21 cellular contexts compared by ENCODE assay signal in genomic region chr7:26224359-26224758, GRCh38. TPM values are rescaled to one million over a fixed set of nuclear protein-coding genes. Genes with fewer than 3 reads are reported as not detected.
DNase-seq lines count a peak whose midpoint lies in the region; ATAC-seq, FAIRE-seq and TF ChIP-seq lines count a peak whose summit lies in the region.
"Had no signal": no experiment of that assay in that cellular context is flagged by ENCODE, and none has a peak within 500 bp of the region (broad histone marks: within the 10 kb centered on the region; RNA-seq: fewer than 3 reads in every experiment).

No MANE protein-coding gene starts in this region.

- H3K27me3 ChIP-seq in K562 (ENCODE audit: control insufficient read depth in 2 of 2, insufficient read depth in 2 of 2, low read length in 2 of 2): no peaks in the 10 kb centered on the region
- H3K27me3 ChIP-seq: BLaER1 treated with 17β-estradiol and CSF1 and Interleukin-3, amounts not matched to agents 10 nM and 100 nM had no signal

- H3K36me3 ChIP-seq in K562 (ENCODE audit: control insufficient read depth, insufficient read depth, low read length): no peaks in the 10 kb centered on the region
- H3K36me3 ChIP-seq: BLaER1 treated with 17β-estradiol and CSF1 and Interleukin-3, amounts not matched to agents 10 nM and 100 nM had no signal

- ATAC-seq in WTC11 (no peak), K562 (peak; percentile 28; the same call in 2 of the 3 replicates)
- ATAC-seq: A549; CD8-positive, alpha-beta T cell had no signal

- H3K36me3 Mint-ChIP-seq in WTC11: no peaks in the 10 kb centered on the region; the same call in 1 of the 2 replicates
- H3K36me3 Mint-ChIP-seq: CD8-positive, alpha-beta T cell had no signal

- no peaks in the 10 kb centered on the region; the same call in 1 of the 2 replicates for H3K27me3 Mint-ChIP-seq in WTC11 (ENCODE audit: low read depth)

- peak overlapping the region; percentile 19; the same call in 1 of the 2 replicates for H2AFZ ChIP-seq in K562 (ENCODE audit: low read depth, low read length)

- intact Hi-C loops in K562 (cut with micrococcal nuclease): no loop called here

- no peaks in the 10 kb centered on the region for H3K79me2 ChIP-seq in K562 (ENCODE audit: control insufficient read depth, insufficient read depth, low read length)

- TF ChIP-seq CTCF in WTC11 (IDR thresholded peaks at IDR 0.05) (no peak), K562 (IDR thresholded peaks at IDR 0.05 in 2 of 3, conservative IDR thresholded peaks at IDR 0.05 in 1 of 3; ENCODE audit: insufficient read depth in 2 of 3, low read depth in 1 of 3, low read length in 3 of 3) (no peak)

- CTCF ChIA-PET in WTC11 (lab: Charles Lee) (no interaction called here), K562 (lab: Yijun Ruan, JAX; ENCODE audit: low intra/inter-chr PET ratio) (no interaction called here)

- TF ChIP-seq EP300 in K562 (IDR thresholded peaks at IDR 0.05; ENCODE audit: low read length): no peak

- no peaks in the 10 kb centered on the region; a peak in 2 of 5 replicates for H3K4me1 ChIP-seq in K562 (replicated peaks in 1 of 2; ENCODE audit: control insufficient read depth in 2 of 2, insufficient read depth in 2 of 2, low read length in 2 of 2)
- H3K4me1 ChIP-seq: A549; BLaER1 treated with 17β-estradiol and CSF1 and Interleukin-3, amounts not matched to agents 10 nM and 100 nM; Caco-2 had no signal

- TF ChIP-seq POLR2A in K562 (conservative IDR thresholded peaks at IDR 0.05): no peak

- no peaks in the 10 kb centered on the region for H3K9me3 ChIP-seq in K562 (replicated peaks; ENCODE audit: control insufficient read depth, insufficient read depth, low read depth, low read length)
- H3K9me3 ChIP-seq: A549, Caco-2 had no signal

- in situ Hi-C loops in K562 (cut with MboI): no loop called here

- POLR2A ChIA-PET in WTC11 (lab: Charles Lee) (no interaction called here), K562 (lab: Yijun Ruan, JAX) (interaction anchor here (1.1 to 1.4 kb wide), 2 partner anchors 10 kb away, joined by 4 to 7 read pairs; no protein-coding TSS in a partner anchor)

- H3K9ac ChIP-seq in K562 (ENCODE audit: insufficient read depth in 1 of 2, low read depth in 2 of 2, low read length in 2 of 2): no peak overlapping the region
- H3K9ac ChIP-seq: BLaER1 treated with 17β-estradiol and CSF1 and Interleukin-3, amounts not matched to agents 10 nM and 100 nM had no signal

- H3K4me1 Mint-ChIP-seq in WTC11: no peaks in the 10 kb centered on the region
- H3K4me1 Mint-ChIP-seq: B cell had no signal

- H3K4me3 Mint-ChIP-seq in WTC11: no peak overlapping the region
- H3K4me3 Mint-ChIP-seq: B cell; CD4-positive, alpha-beta T cell; CD8-positive, alpha-beta T cell had no signal

- DNase-seq in WTC11 (ENCODE audit: low spot score) (no peak), K562 (ENCODE audit: extremely low read depth in 1 of 4, low spot score in 3 of 4) (no peak), ecto neural progenitor cell (ENCODE audit: low spot score) (peak; percentile 15), SW 1271 (lab: John Stamatoyannopoulos, UW) (no peak), Kasumi-1 (lab: John Stamatoyannopoulos, UW) (no peak)
- DNase-seq: AML-193; Caco-2; Calu3; CD4-positive, alpha-beta T cell; CD8-positive, alpha-beta T cell; DMS79 treated with DMSO at 0.1 percent for 48 hours; GF-D8 had no signal

- FAIRE-seq in K562 (lab: Jason Lieb, UNC): no peak
- FAIRE-seq: A549, D721Med, G401.6, GM12891, GM19239 had no signal

- peaks cover 12% of the 10 kb centered on the region for H3K9me3 Mint-ChIP-seq in WTC11
- H3K9me3 Mint-ChIP-seq: CD4-positive, alpha-beta T cell; CD8-positive, alpha-beta T cell had no signal

- no peaks in the 10 kb centered on the region for H4K20me1 ChIP-seq in K562 (replicated peaks; ENCODE audit: control insufficient read depth, insufficient read depth, low read length)
- H4K20me1 ChIP-seq: BLaER1 treated with 17β-estradiol and CSF1 and Interleukin-3, amounts not matched to agents 10 nM and 100 nM had no signal

- no peak for TF ChIP-seq RAD21 in K562 (CRISPR knock-in tag; conservative IDR thresholded peaks at IDR 0.05 in 1 of 2, IDR thresholded peaks at IDR 0.05 in 1 of 2)

- H3K4me2 ChIP-seq in K562 (ENCODE audit: insufficient read depth, low read length): no peak overlapping the region
- H3K4me2 ChIP-seq: A549; BLaER1 treated with 17β-estradiol and CSF1 and Interleukin-3, amounts not matched to agents 10 nM and 100 nM had no signal

- no peak overlapping the region for H3K4me3 ChIP-seq in K562
- H3K4me3 ChIP-seq: A549; BLaER1 treated with 17β-estradiol and CSF1 and Interleukin-3, amounts not matched to agents 10 nM and 100 nM had no signal

- H3K27ac Mint-ChIP-seq in WTC11: no peak overlapping the region
- H3K27ac Mint-ChIP-seq: B cell; CD4-positive, alpha-beta T cell; CD8-positive, alpha-beta T cell had no signal

- H3K9me1 ChIP-seq in K562 (ENCODE audit: control insufficient read depth, insufficient read depth, low read length): no peaks in the 10 kb centered on the region

- WGBS in K562 (ENCODE audit: insufficient coverage, low coverage, missing lambda C conversion rate): 35% methylated on average over 5 of the region's 5 CpGs

- H3K27ac ChIP-seq in K562 (ENCODE audit: extremely low read depth, low read depth, low read length): no peak overlapping the region
- H3K27ac ChIP-seq: 22Rv1; A549; BLaER1 treated with 17β-estradiol and CSF1 and Interleukin-3, amounts not matched to agents 10 nM and 100 nM; C4-2B had no signal

- no TSS peak for BruUV-seq in K562 (replicated peaks; lab: Mats Ljungman, UMichigan)

TF ChIP-seq in WTC11, 78 proteins besides CTCF, POLR2A, EP300 and RAD21 (continues in another document):
- TF ChIP-seq ZNF671 (CRISPR knock-in tag; IDR thresholded peaks at IDR 0.05): no peak
- TF ChIP-seq, protein P1, sequence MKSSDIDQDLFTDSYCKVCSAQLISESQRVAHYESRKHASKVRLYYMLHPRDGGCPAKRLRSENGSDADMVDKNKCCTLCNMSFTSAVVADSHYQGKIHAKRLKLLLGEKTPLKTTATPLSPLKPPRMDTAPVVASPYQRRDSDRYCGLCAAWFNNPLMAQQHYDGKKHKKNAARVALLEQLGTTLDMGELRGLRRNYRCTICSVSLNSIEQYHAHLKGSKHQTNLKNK (CRISPR knock-in tag; IDR thresholded peaks at IDR 0.05): no peak

TF ChIP-seq in K562, 482 proteins besides CTCF, POLR2A, EP300 and RAD21:
- TF ChIP-seq ZNF121 (CRISPR knock-in tag; conservative IDR thresholded peaks at IDR 0.05): peak; percentile 68
- TF ChIP-seq, protein P2, sequence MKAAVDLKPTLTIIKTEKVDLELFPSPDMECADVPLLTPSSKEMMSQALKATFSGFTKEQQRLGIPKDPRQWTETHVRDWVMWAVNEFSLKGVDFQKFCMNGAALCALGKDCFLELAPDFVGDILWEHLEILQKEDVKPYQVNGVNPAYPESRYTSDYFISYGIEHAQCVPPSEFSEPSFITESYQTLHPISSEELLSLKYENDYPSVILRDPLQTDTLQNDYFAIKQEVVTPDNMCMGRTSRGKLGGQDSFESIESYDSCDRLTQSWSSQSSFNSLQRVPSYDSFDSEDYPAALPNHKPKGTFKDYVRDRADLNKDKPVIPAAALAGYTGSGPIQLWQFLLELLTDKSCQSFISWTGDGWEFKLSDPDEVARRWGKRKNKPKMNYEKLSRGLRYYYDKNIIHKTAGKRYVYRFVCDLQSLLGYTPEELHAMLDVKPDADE (conservative IDR thresholded peaks at IDR 0.05; ENCODE audit: control insufficient read depth, low read depth, low read length): no peak
TF ChIP-seq in K562: peak in this region for 1.

RNA-seq across cellular contexts. Expression of gene CBX3, which starts 22.8 kb away (rescaled TPM):
- total RNA-seq in WTC11 (2021): 204 to 232 TPM (median 213 TPM) in 3 replicates
- 99.0 and 229 TPM in 2 replicates for total RNA-seq in K562 (2011; cell fraction: chromatin; rRNA removed; ENCODE audit: low replicate concordance)
- 91.9 and 108 TPM in 2 replicates for total RNA-seq in K562 (2011; cell fraction: nucleolus; rRNA removed)
- 152 and 198 TPM in 2 replicates for total RNA-seq in K562 (2011; cell fraction: nucleoplasm; rRNA removed)
- total RNA-seq in K562 (2014; rRNA removed): 210 and 244 TPM in 2 replicates
- 413 and 480 TPM in 2 replicates for total RNA-seq in K562 (2014; rRNA removed; fragmentation: Illumina TruSeq; extraction: Trizol)
- 337 and 363 TPM in 2 replicates for total RNA-seq in K562 (2015; rRNA removed; fragmentation: Illumina TruSeq; extraction: Trizol)
- 253 and 256 TPM in 2 replicates for total RNA-seq in K562 (2021)
- 293 and 364 TPM in 2 replicates for polyA plus RNA-seq in K562 (2011; rRNA removed)
- 75.2 and 113 TPM in 2 replicates for polyA plus RNA-seq in K562 (2011; cell fraction: cytosol; rRNA removed)
- polyA plus RNA-seq in K562 (2011; cell fraction: nucleus; rRNA removed): 155 and 212 TPM in 2 replicates
- 208 and 278 TPM in 2 replicates for polyA plus RNA-seq in K562 (2012)
- 310 and 328 TPM in 2 replicates for polyA plus RNA-seq in K562 (2014; fragmentation: Illumina TruSeq; extraction: Trizol)
- 100 to 1,000 TPM; 198 to 245 TPM for polyA plus RNA-seq in K562 (2014; fragmentation: Nextera tagmentation; extraction: Ambion mirVana)
- 389 and 408 TPM in 2 replicates for polyA plus RNA-seq in K562 (2014; rRNA removed)
- 124 and 155 TPM in 2 replicates for polyA minus RNA-seq in K562 (2011; rRNA and poly(A)+ RNA removed)
- polyA minus RNA-seq in K562 (2011; cell fraction: cytosol; rRNA and poly(A)+ RNA removed): 51.7 and 53.1 TPM in 2 replicates
- 135 and 212 TPM in 2 replicates for polyA minus RNA-seq in K562 (2011; cell fraction: nucleus; rRNA and poly(A)+ RNA removed)

RNA-seq across cellular contexts. Expression of gene HNRNPA2B1, which starts 23.8 kb away (rescaled TPM):
- total RNA-seq in WTC11 (2021): 1,081 to 1,101 TPM (median 1,097 TPM) in 3 replicates
- total RNA-seq in K562 (2011; cell fraction: chromatin; rRNA removed; ENCODE audit: low replicate concordance): 193 and 905 TPM in 2 replicates
- 107 and 139 TPM in 2 replicates for total RNA-seq in K562 (2011; cell fraction: nucleolus; rRNA removed)
- 296 and 406 TPM in 2 replicates for total RNA-seq in K562 (2011; cell fraction: nucleoplasm; rRNA removed)
- total RNA-seq in K562 (2014; rRNA removed): 604 and 630 TPM in 2 replicates
- total RNA-seq in K562 (2014; rRNA removed; fragmentation: Illumina TruSeq; extraction: Trizol): 728 and 855 TPM in 2 replicates
- total RNA-seq in K562 (2015; rRNA removed; fragmentation: Illumina TruSeq; extraction: Trizol): 730 and 803 TPM in 2 replicates
- total RNA-seq in K562 (2021): 707 and 876 TPM in 2 replicates
- 466 and 782 TPM in 2 replicates for polyA plus RNA-seq in K562 (2011; rRNA removed)
- 112 and 259 TPM in 2 replicates for polyA plus RNA-seq in K562 (2011; cell fraction: cytosol; rRNA removed)
- polyA plus RNA-seq in K562 (2011; cell fraction: nucleus; rRNA removed): 299 and 394 TPM in 2 replicates
- 752 and 1,692 TPM in 2 replicates for polyA plus RNA-seq in K562 (2012)
- 1,478 and 1,489 TPM in 2 replicates for polyA plus RNA-seq in K562 (2014; fragmentation: Illumina TruSeq; extraction: Trizol)
- 1,000 to 10,000 TPM in 1 of 2 experiments, 100 to 1,000 TPM in 1; 865 to 1,390 TPM for polyA plus RNA-seq in K562 (2014; fragmentation: Nextera tagmentation; extraction: Ambion mirVana)
- 1,850 and 1,989 TPM in 2 replicates for polyA plus RNA-seq in K562 (2014; rRNA removed)
- 654 and 757 TPM in 2 replicates for polyA minus RNA-seq in K562 (2011; rRNA and poly(A)+ RNA removed)
- 230 and 283 TPM in 2 replicates for polyA minus RNA-seq in K562 (2011; cell fraction: cytosol; rRNA and poly(A)+ RNA removed)
- polyA minus RNA-seq in K562 (2011; cell fraction: nucleus; rRNA and poly(A)+ RNA removed): 153 and 242 TPM in 2 replicates

Comparison
In these comparisons a context has a peak if more than half of its experiments do, and no peak if none do; other contexts are left out.
1. Of the 49 proteins assayed by ChIP-seq in both K562 and WTC11: peak only in K562: none; only in WTC11: none; in both: ZNF121; in neither: 48.